Comparison of ENCODE assay signal across 8 cellular contexts in the genomic region with DNA sequence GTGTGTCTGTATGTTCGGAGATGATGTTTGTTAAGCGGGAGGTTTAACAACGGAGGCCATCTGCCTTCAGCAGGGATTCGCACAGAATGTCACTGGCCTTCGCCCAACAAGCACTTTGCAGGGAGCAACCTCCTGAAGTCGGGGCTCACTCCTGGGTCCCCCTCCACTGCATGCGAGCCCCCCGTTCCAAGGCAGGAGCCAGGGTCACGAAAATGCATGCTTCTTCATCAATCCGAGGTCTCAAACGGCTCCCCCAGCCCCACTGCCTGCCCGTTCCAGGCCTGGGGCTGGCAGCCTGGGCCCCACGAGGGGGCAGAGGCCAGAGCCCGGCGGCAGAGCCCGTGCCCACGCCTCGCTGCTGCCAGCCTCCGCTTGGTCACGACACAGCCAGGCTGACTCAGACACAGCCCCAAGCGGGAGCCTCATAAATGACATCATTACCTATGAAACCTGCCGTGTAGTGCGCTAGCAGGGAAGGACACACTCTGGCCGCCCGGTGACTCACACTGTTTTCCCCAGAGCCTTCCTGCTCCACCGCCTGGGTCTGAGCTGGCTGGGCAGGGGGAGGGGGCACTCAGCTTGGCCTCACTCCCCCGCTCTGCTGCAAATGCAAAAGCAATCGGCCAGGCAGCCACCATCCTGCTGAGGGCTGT.
DNase-seq lines count a peak whose midpoint lies in the region; ATAC-seq, FAIRE-seq and TF ChIP-seq lines count a peak whose summit lies in the region.

No MANE protein-coding gene starts in this region.

- H3K27ac ChIP-seq in K562 (ENCODE audit: extremely low read depth, low read depth, low read length) (no peak overlapping the region), thoracic aorta (no peak overlapping the region)

- H3K9ac ChIP-seq in K562 (ENCODE audit: insufficient read depth in 1 of 2, low read depth in 2 of 2, low read length in 2 of 2), result no peak overlapping the region

- no peak for TF ChIP-seq POLR2A in K562 (conservative IDR thresholded peaks at IDR 0.05)

- H3K9me1 ChIP-seq in K562 (ENCODE audit: control insufficient read depth, insufficient read depth, low read length), result no peaks in the 10 kb centered on the region

- peak; percentile 85 for ATAC-seq in GM18511 (IDR thresholded peaks at IDR 0.05; ENCODE audit: unreplicated experiment)
- ATAC-seq in HG02981 (IDR thresholded peaks at IDR 0.05; ENCODE audit: unreplicated experiment), result peak; percentile 83
- ATAC-seq in K562, result peak; percentile 84
- ATAC-seq in thoracic aorta (ENCODE audit: insufficient number of reproducible peaks, low FRiP score, low read depth), result no peak

- intact Hi-C loops in K562 (cut with micrococcal nuclease), result no loop called here

- H2AFZ ChIP-seq in K562 (ENCODE audit: low read depth, low read length), result no peak overlapping the region

- TF ChIP-seq RAD21 in K562 (CRISPR knock-in tag; conservative IDR thresholded peaks at IDR 0.05 in 1 of 2, IDR thresholded peaks at IDR 0.05 in 1 of 2), result no peak

- H3K27me3 ChIP-seq in K562 (ENCODE audit: control insufficient read depth in 2 of 2, insufficient read depth in 2 of 2, low read length in 2 of 2), result peaks cover 0 to 48% of the 10 kb centered on the region in 2 experiments; a peak in 2 of 5 replicates
- no peaks in the 10 kb centered on the region for H3K27me3 ChIP-seq in thoracic aorta (replicated peaks; ENCODE audit: insufficient read depth)

- in situ Hi-C loops in K562 (cut with MboI), result no loop called here

- WGBS in K562 (ENCODE audit: insufficient coverage, low coverage, missing lambda C conversion rate), result 9% methylated on average over 19 of the region's 28 CpGs

- BruUV-seq in K562 (replicated peaks; lab: Mats Ljungman, UMichigan), result no TSS peak

- no peak for TF ChIP-seq EP300 in K562 (IDR thresholded peaks at IDR 0.05; ENCODE audit: low read length)

- H3K4me2 ChIP-seq in K562 (ENCODE audit: insufficient read depth, low read length), result no peak overlapping the region

- TF ChIP-seq CTCF in K562 (IDR thresholded peaks at IDR 0.05 in 2 of 3, conservative IDR thresholded peaks at IDR 0.05 in 1 of 3; ENCODE audit: insufficient read depth in 2 of 3, low read depth in 1 of 3, low read length in 3 of 3) (no peak), thoracic aorta (IDR thresholded peaks at IDR 0.05) (no peak)

- DNase-seq in COLO668 (lab: John Stamatoyannopoulos, UW; ENCODE audit: unreplicated experiment) (peak; percentile 72), NCI-H2171 treated with DMSO at 0.1 percent for 48 hours (lab: John Stamatoyannopoulos, UW) (peak; percentile 77), K562 (ENCODE audit: extremely low read depth in 1 of 4, low spot score in 3 of 4) (peak; percentile 54 to 63 (median 60)), kidney glomerular epithelial cell (lab: John Stamatoyannopoulos, UW) (peak; percentile 98), thoracic aorta (ENCODE audit: low spot score) (peak; percentile 25), NCI-H524 treated with DMSO at 0.1 percent for 48 hours (lab: John Stamatoyannopoulos, UW) (no peak)

- H3K36me3 ChIP-seq in K562 (ENCODE audit: control insufficient read depth, insufficient read depth, low read length) (no peaks in the 10 kb centered on the region), thoracic aorta (no peaks in the 10 kb centered on the region)

- POLR2A ChIA-PET in K562 (lab: Yijun Ruan, JAX), result no interaction called here

- no peaks in the 10 kb centered on the region; the same call in 1 of the 2 replicates for H4K20me1 ChIP-seq in K562 (replicated peaks; ENCODE audit: control insufficient read depth, insufficient read depth, low read length)

- H3K9me3 ChIP-seq in K562 (replicated peaks; ENCODE audit: control insufficient read depth, insufficient read depth, low read depth, low read length), result no peaks in the 10 kb centered on the region
- no peaks in the 10 kb centered on the region for H3K9me3 ChIP-seq in thoracic aorta

- H3K4me1 ChIP-seq in K562 (replicated peaks in 1 of 2; ENCODE audit: control insufficient read depth in 2 of 2, insufficient read depth in 2 of 2, low read length in 2 of 2), result peaks cover 0 to 16% of the 10 kb centered on the region in 2 experiments; a peak in 2 of 5 replicates
- H3K4me1 ChIP-seq in thoracic aorta (ENCODE audit: control insufficient read depth in 1 of 2, low read depth in 2 of 2), result peaks cover 3 to 16% of the 10 kb centered on the region in 2 donors

- no peaks in the 10 kb centered on the region for H3K79me2 ChIP-seq in K562 (ENCODE audit: control insufficient read depth, insufficient read depth, low read length)

- CTCF ChIA-PET in K562 (lab: Yijun Ruan, JAX; ENCODE audit: low intra/inter-chr PET ratio), result no interaction called here

- H3K4me3 ChIP-seq in K562 (no peak overlapping the region), thoracic aorta (no peak overlapping the region)

- no peak for FAIRE-seq in K562 (lab: Jason Lieb, UNC)

TF ChIP-seq in K562, 482 proteins besides CTCF, POLR2A, EP300 and RAD21 (continues in another document):
- TF ChIP-seq, protein P1, sequence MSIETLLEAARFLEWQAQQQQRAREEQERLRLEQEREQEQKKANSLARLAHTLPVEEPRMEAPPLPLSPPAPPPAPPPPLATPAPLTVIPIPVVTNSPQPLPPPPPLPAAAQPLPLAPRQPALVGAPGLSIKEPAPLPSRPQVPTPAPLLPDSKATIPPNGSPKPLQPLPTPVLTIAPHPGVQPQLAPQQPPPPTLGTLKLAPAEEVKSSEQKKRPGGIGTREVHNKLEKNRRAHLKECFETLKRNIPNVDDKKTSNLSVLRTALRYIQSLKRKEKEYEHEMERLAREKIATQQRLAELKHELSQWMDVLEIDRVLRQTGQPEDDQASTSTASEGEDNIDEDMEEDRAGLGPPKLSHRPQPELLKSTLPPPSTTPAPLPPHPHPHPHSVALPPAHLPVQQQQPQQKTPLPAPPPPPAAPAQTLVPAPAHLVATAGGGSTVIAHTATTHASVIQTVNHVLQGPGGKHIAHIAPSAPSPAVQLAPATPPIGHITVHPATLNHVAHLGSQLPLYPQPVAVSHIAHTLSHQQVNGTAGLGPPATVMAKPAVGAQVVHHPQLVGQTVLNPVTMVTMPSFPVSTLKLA (conservative IDR thresholded peaks at IDR 0.05), result no peak
- TF ChIP-seq JUN (IDR thresholded peaks at IDR 0.05; ENCODE audit: borderline replicate concordance, low read depth, low read length), result peak; percentile 76; the same call in 1 of the 2 replicates
- TF ChIP-seq JUN (CRISPR knock-in tag; IDR thresholded peaks at IDR 0.05; ENCODE audit: borderline replicate concordance), result no peak
- peak; percentile 23 to 40; a peak in 2 of 4 replicates for TF ChIP-seq NRF1 (conservative IDR thresholded peaks at IDR 0.05 in 1 of 2, IDR thresholded peaks at IDR 0.05 in 1 of 2)
- TF ChIP-seq EGR1 (conservative IDR thresholded peaks at IDR 0.05), result peak; percentile 72; the same call in 1 of the 2 replicates
- TF ChIP-seq SAFB2 (IDR thresholded peaks at IDR 0.05; ENCODE audit: borderline replicate concordance, low read depth, low read length, severe bottlenecking), result no peak
- TF ChIP-seq ZBTB7A (IDR thresholded peaks at IDR 0.05; ENCODE audit: borderline replicate concordance, control insufficient read depth, low read depth, low read length), result peak; percentile 45; the same call in 1 of the 2 replicates
- TF ChIP-seq ATF7 (IDR thresholded peaks at IDR 0.05), result peak; percentile 85
- TF ChIP-seq, protein P2, sequence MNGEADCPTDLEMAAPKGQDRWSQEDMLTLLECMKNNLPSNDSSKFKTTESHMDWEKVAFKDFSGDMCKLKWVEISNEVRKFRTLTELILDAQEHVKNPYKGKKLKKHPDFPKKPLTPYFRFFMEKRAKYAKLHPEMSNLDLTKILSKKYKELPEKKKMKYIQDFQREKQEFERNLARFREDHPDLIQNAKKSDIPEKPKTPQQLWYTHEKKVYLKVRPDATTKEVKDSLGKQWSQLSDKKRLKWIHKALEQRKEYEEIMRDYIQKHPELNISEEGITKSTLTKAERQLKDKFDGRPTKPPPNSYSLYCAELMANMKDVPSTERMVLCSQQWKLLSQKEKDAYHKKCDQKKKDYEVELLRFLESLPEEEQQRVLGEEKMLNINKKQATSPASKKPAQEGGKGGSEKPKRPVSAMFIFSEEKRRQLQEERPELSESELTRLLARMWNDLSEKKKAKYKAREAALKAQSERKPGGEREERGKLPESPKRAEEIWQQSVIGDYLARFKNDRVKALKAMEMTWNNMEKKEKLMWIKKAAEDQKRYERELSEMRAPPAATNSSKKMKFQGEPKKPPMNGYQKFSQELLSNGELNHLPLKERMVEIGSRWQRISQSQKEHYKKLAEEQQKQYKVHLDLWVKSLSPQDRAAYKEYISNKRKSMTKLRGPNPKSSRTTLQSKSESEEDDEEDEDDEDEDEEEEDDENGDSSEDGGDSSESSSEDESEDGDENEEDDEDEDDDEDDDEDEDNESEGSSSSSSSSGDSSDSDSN (IDR thresholded peaks at IDR 0.05; ENCODE audit: borderline replicate concordance in 1 of 2, low read depth in 2 of 2, low read length in 2 of 2), result no peak
- 0 out of 2 replicates have a peak, but pooled peaks have one; percentile 41 for TF ChIP-seq ZNF431 (CRISPR knock-in tag; IDR thresholded peaks at IDR 0.05)
- TF ChIP-seq, protein P3, sequence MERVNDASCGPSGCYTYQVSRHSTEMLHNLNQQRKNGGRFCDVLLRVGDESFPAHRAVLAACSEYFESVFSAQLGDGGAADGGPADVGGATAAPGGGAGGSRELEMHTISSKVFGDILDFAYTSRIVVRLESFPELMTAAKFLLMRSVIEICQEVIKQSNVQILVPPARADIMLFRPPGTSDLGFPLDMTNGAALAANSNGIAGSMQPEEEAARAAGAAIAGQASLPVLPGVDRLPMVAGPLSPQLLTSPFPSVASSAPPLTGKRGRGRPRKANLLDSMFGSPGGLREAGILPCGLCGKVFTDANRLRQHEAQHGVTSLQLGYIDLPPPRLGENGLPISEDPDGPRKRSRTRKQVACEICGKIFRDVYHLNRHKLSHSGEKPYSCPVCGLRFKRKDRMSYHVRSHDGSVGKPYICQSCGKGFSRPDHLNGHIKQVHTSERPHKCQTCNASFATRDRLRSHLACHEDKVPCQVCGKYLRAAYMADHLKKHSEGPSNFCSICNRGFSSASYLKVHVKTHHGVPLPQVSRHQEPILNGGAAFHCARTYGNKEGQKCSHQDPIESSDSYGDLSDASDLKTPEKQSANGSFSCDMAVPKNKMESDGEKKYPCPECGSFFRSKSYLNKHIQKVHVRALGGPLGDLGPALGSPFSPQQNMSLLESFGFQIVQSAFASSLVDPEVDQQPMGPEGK (CRISPR knock-in tag; IDR thresholded peaks at IDR 0.05; ENCODE audit: borderline replicate concordance), result no peak
- no peak; the same call in 1 of the 2 replicates for TF ChIP-seq CREB1 (IDR thresholded peaks at IDR 0.05)
- no peak for TF ChIP-seq CREB1 (CRISPR knock-in tag; IDR thresholded peaks at IDR 0.05)
- TF ChIP-seq SMARCE1 (IDR thresholded peaks at IDR 0.05), result 0 out of 2 replicates have a peak, but pooled peaks have one; percentile 24
- peak; percentile 85 for TF ChIP-seq FOSL1 (tag; conservative IDR thresholded peaks at IDR 0.05)
- peak; percentile 78; the same call in 1 of the 2 replicates for TF ChIP-seq JUND (IDR thresholded peaks at IDR 0.05; ENCODE audit: borderline replicate concordance, low read depth, low read length)
- peak; percentile 75; the same call in 1 of the 3 replicates for TF ChIP-seq JUND (tag; IDR thresholded peaks at IDR 0.05; ENCODE audit: borderline replicate concordance, low read depth, low read length)
